8 cellular contexts compared by ENCODE assay signal in genomic region chr12:43758247-43758727, GRCh38. TPM values are rescaled to one million over a fixed set of nuclear protein-coding genes. Genes with fewer than 3 reads are reported as not detected.
DNase-seq lines count a peak whose midpoint lies in the region; ATAC-seq and TF ChIP-seq lines count a peak whose summit lies in the region.

No MANE protein-coding gene starts in this region.

- peaks cover 11% of the 10 kb centered on the region for H3K9me3 ChIP-seq in PC-9 (ENCODE audit: insufficient read depth, low read depth)
- H3K9me3 ChIP-seq in colonic mucosa = no peaks in the 10 kb centered on the region
- no peaks in the 10 kb centered on the region for H3K9me3 ChIP-seq in liver (ENCODE audit: control insufficient read depth in 4 of 4, low read length in 3 of 4)

- H3F3A ChIP-seq in PC-9 (ENCODE audit: insufficient read depth, low read depth) = no peaks in the 10 kb centered on the region

- H3K27ac Mint-ChIP-seq in stimulated activated naive CD8-positive, alpha-beta T cell treated with anti-CD3 and anti-CD28 coated beads, Interleukin-15, amount 100 ng/mL, for 72 hours = peak overlapping the region; percentile 99

- H3K4me3 ChIP-seq in PC-9 (peak overlapping the region; percentile 83), colonic mucosa (peak overlapping the region; percentile 53), liver (ENCODE audit: low read depth in 1 of 3, low read length in 3 of 3) (peak overlapping the region; percentile 62 to 68 (median 63))

- DNase-seq in NCI-H1092 treated with DMSO at 0.1 percent for 48 hours (lab: John Stamatoyannopoulos, UW) (peak; percentile 75), NCI-H1092 (lab: John Stamatoyannopoulos, UW) (no peak), PC-9 (no peak), colonic mucosa (peak; percentile 62)
- no peak for DNase-seq in stimulated activated naive CD8-positive, alpha-beta T cell treated with anti-CD3 and anti-CD28 coated beads, Interleukin-15, amount 100 ng/mL, for 72 hours
- DNase-seq in activated effector memory CD4-positive, alpha-beta T cell treated with anti-CD3 and anti-CD28 coated beads, Interleukin-2, amount 50 U/mL, for 16 hours = no peak

- peaks cover 63% of the 10 kb centered on the region for H3K4me1 Mint-ChIP-seq in stimulated activated naive CD8-positive, alpha-beta T cell treated with anti-CD3 and anti-CD28 coated beads, Interleukin-15, amount 100 ng/mL, for 72 hours

- CTCF ChIA-PET in PC-9 (lab: Charles Lee) = interaction anchor here (0.7 to 0.8 kb wide), 4 partner anchors 12 to 354 kb away, joined by 3 to 8 read pairs (median 4); no protein-coding TSS in a partner anchor

- H3K79me2 ChIP-seq in PC-9 (ENCODE audit: low read depth) = peaks cover 38% of the 10 kb centered on the region

- H3K27ac ChIP-seq in PC-9 = peak overlapping the region; percentile 19; the same call in 1 of the 2 replicates
- no peak overlapping the region for H3K27ac ChIP-seq in colonic mucosa
- H3K27ac ChIP-seq in liver (ENCODE audit: low read depth in 1 of 2, low read length in 2 of 2) = peak overlapping the region; percentile 4 to 45

- TSS peak; percentile 68 for BruUV-seq in PC-9 (replicated peaks; lab: Mats Ljungman, UMichigan)

- ATAC-seq in HG02852 (IDR thresholded peaks at IDR 0.05; ENCODE audit: unreplicated experiment) = peak; percentile 3
- ATAC-seq in stimulated activated naive CD8-positive, alpha-beta T cell treated with anti-CD3 and anti-CD28 coated beads, Interleukin-15, amount 100 ng/mL, for 72 hours = peak; percentile 34

- TF ChIP-seq CTCF in PC-9 (conservative IDR thresholded peaks at IDR 0.05) = no peak
- no peak for TF ChIP-seq CTCF in colonic mucosa (IDR thresholded peaks at IDR 0.05)
- no peak for TF ChIP-seq CTCF in liver (IDR thresholded peaks at IDR 0.05; ENCODE audit: low read depth, low read length, missing input control)

- no peaks in the 10 kb centered on the region for H3K9me2 ChIP-seq in PC-9 (ENCODE audit: insufficient read depth)

- H3K27me3 ChIP-seq in PC-9 (ENCODE audit: insufficient read depth, low read depth) = no peaks in the 10 kb centered on the region
- no peaks in the 10 kb centered on the region for H3K27me3 ChIP-seq in colonic mucosa
- no peaks in the 10 kb centered on the region for H3K27me3 ChIP-seq in liver (ENCODE audit: control insufficient read depth in 4 of 4, insufficient read depth in 4 of 4, low read length in 3 of 4)

- H4K20me1 ChIP-seq in PC-9 (ENCODE audit: insufficient read depth) = no peaks in the 10 kb centered on the region

- H2AFZ ChIP-seq in PC-9 = peak overlapping the region; percentile 87

- H3K27me3 Mint-ChIP-seq in stimulated activated naive CD8-positive, alpha-beta T cell treated with anti-CD3 and anti-CD28 coated beads, Interleukin-15, amount 100 ng/mL, for 72 hours = no peaks in the 10 kb centered on the region

- POLR2A ChIA-PET in PC-9 (lab: Charles Lee; ENCODE audit: unreplicated experiment) = interaction anchor here (0.5 to 0.7 kb wide), 2 partner anchors 21 to 1969 kb away, joined by 3 to 25 read pairs; no protein-coding TSS in a partner anchor

- H3K36me3 ChIP-seq in PC-9 (ENCODE audit: low read depth) (peaks cover 22% of the 10 kb centered on the region), colonic mucosa (peaks cover 3% of the 10 kb centered on the region), liver (ENCODE audit: control insufficient read depth in 4 of 4, insufficient read depth in 3 of 4, low read depth in 1 of 4, low read length in 3 of 4) (peaks cover 0 to 3% (median 0%) of the 10 kb centered on the region in 4 donors)

- TF ChIP-seq RAD21 in liver (IDR thresholded peaks at IDR 0.05) = no peak

- peak overlapping the region; percentile 91 for H3K4me2 ChIP-seq in PC-9

- H3K4me3 Mint-ChIP-seq in stimulated activated naive CD8-positive, alpha-beta T cell treated with anti-CD3 and anti-CD28 coated beads, Interleukin-15, amount 100 ng/mL, for 72 hours = peak overlapping the region; percentile 99

- H3K9me3 Mint-ChIP-seq in stimulated activated naive CD8-positive, alpha-beta T cell treated with anti-CD3 and anti-CD28 coated beads, Interleukin-15, amount 100 ng/mL, for 72 hours = peaks cover 0 to 10% of the 10 kb centered on the region in 2 donors

- WGBS in liver = 1% methylated on average over 18 of the region's 18 CpGs

- H3K4me1 ChIP-seq in PC-9 (replicated peaks; ENCODE audit: insufficient read depth) (peaks cover 39% of the 10 kb centered on the region), colonic mucosa (peaks cover 7% of the 10 kb centered on the region), liver (ENCODE audit: control insufficient read depth in 4 of 4, insufficient read depth in 4 of 4, low read length in 3 of 4) (peaks cover 3 to 24% (median 13%) of the 10 kb centered on the region in 4 donors)

- intact Hi-C loops in PC-9 (cut with micrococcal nuclease; ENCODE audit: unreplicated experiment) (loop anchor here (2.0 kb wide), 1 partner anchor 49 kb away; the partner anchor contains the start of gene TWF1), colonic mucosa (cut with DNase I) (no loop called here)

- H3K9ac ChIP-seq in colonic mucosa (ENCODE audit: low read depth in 2 of 2, low read length in 2 of 2) = peak overlapping the region; percentile 73 to 94
- H3K9ac ChIP-seq in liver (ENCODE audit: low read depth in 1 of 2, low read length in 2 of 2) = peak overlapping the region; percentile 5 to 51

TF ChIP-seq in liver, 16 proteins besides CTCF, POLR2A, EP300 and RAD21:
- no peak for TF ChIP-seq FOXA2 (IDR thresholded peaks at IDR 0.05)
- TF ChIP-seq REST (IDR thresholded peaks at IDR 0.05) = peak; percentile 83
- TF ChIP-seq EGR1 (IDR thresholded peaks at IDR 0.05; ENCODE audit: low read depth in 2 of 2) = no peak

RNA-seq across cellular contexts. Expression of gene PUS7L, which starts 0.3 kb away (rescaled TPM):
- total RNA-seq in PC-9 (2021) (14.7 and 15.7 TPM in 2 replicates), colonic mucosa (10 to 100 TPM; 10.3 to 12.9 TPM), liver (1 to 10 TPM; 6.8 to 9.2 TPM)
- 1 to 10 TPM; 1.7 to 7.7 TPM for polyA plus RNA-seq in liver

RNA-seq across cellular contexts. Expression of gene IRAK4, which starts 0.5 kb away (rescaled TPM):
- 10.0 and 10.1 TPM in 2 replicates for total RNA-seq in PC-9 (2021)
- 10 to 100 TPM; 17.3 to 18.6 TPM for total RNA-seq in colonic mucosa
- 10 to 100 TPM in 1 of 2 donors, 1 to 10 TPM in 1; 9.1 to 19.1 TPM for total RNA-seq in liver
- polyA plus RNA-seq in liver = 1 to 10 TPM; 5.0 to 6.2 TPM

RNA-seq across cellular contexts. Expression of gene TWF1, which starts 47.8 kb away (rescaled TPM):
- total RNA-seq in PC-9 (2021) (54.5 and 85.9 TPM in 2 replicates), colonic mucosa (100 to 1,000 TPM; 115 to 149 TPM), liver (10 to 100 TPM; 31.3 to 32.5 TPM)
- 10 to 100 TPM; 25.6 to 30.7 TPM for polyA plus RNA-seq in liver

Comparison
In these comparisons a context has a peak if more than half of its experiments do, and no peak if none do; other contexts are left out.
1. DNase-seq: peak in NCI-H1092 treated with DMSO at 0.1 percent for 48 hours (single experiment) and colonic mucosa (single experiment); none in NCI-H1092 (single experiment), PC-9 (0 of 2), stimulated activated naive CD8-positive, alpha-beta T cell treated with anti-CD3 and anti-CD28 coated beads, Interleukin-15, amount 100 ng/mL, for 72 hours (0 of 2) and activated effector memory CD4-positive, alpha-beta T cell treated with anti-CD3 and anti-CD28 coated beads, Interleukin-2, amount 50 U/mL, for 16 hours (single experiment).
2. Peak in every context shown above with its lines, with median percentiles within 50 percentile points of each other: H3K4me3 ChIP-seq.